ENCODE assay signal across 15 cellular contexts in genomic region chr2:159243521-159243920, GRCh38. TPM values are rescaled to one million over a fixed set of nuclear protein-coding genes. Genes with fewer than 3 reads are reported as not detected.
DNase-seq lines count a peak whose midpoint lies in the region; ATAC-seq and TF ChIP-seq lines count a peak whose summit lies in the region.
"Had no signal": no experiment of that assay in that cellular context is flagged by ENCODE, and none has a peak within 500 bp of the region (broad histone marks: within the 10 kb centered on the region; RNA-seq: fewer than 3 reads in every experiment).

No MANE protein-coding gene starts in this region.

- H3K27ac ChIP-seq in breast epithelium = no peak overlapping the region
- H3K27ac ChIP-seq: 22Rv1, HL-60 had no signal

- intact Hi-C loops in MCF 10A (cut with micrococcal nuclease) = loop anchor here (10.0 kb wide), 1 partner anchor 271 kb away; no protein-coding TSS in a partner anchor
- intact Hi-C loops in breast epithelium (cut with DNase I; ENCODE audit: low total_unique reads) = no loop called here

- TF ChIP-seq CTCF in MCF 10A (IDR thresholded peaks at IDR 0.05; ENCODE audit: unreplicated experiment) = no peak
- TF ChIP-seq CTCF in breast epithelium (IDR thresholded peaks at IDR 0.05) = no peak
- TF ChIP-seq CTCF in epithelial cell of esophagus (IDR thresholded peaks at IDR 0.05; ENCODE audit: insufficient read depth, low read depth, low read length, missing control alignments) = no peak

- ATAC-seq in stimulated activated naive B cell treated with anti-CD40 and anti-IgM and Interleukin-4, amounts not matched to agents 10 μg/mL and 1 μg/mL and 100 μg/mL, for 72 hours (replicated peaks) = no peak
- ATAC-seq in activated naive CD4-positive, alpha-beta T cell treated with anti-CD3 and anti-CD28 coated beads, Interleukin-2, amount 50 U/mL, for 72 hours = no peak
- ATAC-seq: GM12878 had no signal

- peaks cover 5% of the 10 kb centered on the region for H3K9me3 Mint-ChIP-seq in MCF 10A (ENCODE audit: unreplicated experiment)
- peaks cover 0 to 1% of the 10 kb centered on the region in 2 donors for H3K9me3 Mint-ChIP-seq in stimulated activated naive B cell treated with anti-CD40 and anti-IgM and Interleukin-4, amounts not matched to agents 10 μg/mL and 1 μg/mL and 100 μg/mL, for 72 hours
- no peaks in the 10 kb centered on the region for H3K9me3 Mint-ChIP-seq in activated naive CD4-positive, alpha-beta T cell treated with anti-CD3 and anti-CD28 coated beads, Interleukin-2, amount 50 U/mL, for 72 hours

- peaks cover 72% of the 10 kb centered on the region for H3K36me3 Mint-ChIP-seq in MCF 10A (ENCODE audit: insufficient read depth, unreplicated experiment)
- H3K36me3 Mint-ChIP-seq in stimulated activated naive B cell treated with anti-CD40 and anti-IgM and Interleukin-4, amounts not matched to agents 10 μg/mL and 1 μg/mL and 100 μg/mL, for 72 hours = peaks cover 38 to 63% of the 10 kb centered on the region in 2 donors
- peaks cover 12 to 22% of the 10 kb centered on the region in 2 donors for H3K36me3 Mint-ChIP-seq in activated naive CD4-positive, alpha-beta T cell treated with anti-CD3 and anti-CD28 coated beads, Interleukin-2, amount 50 U/mL, for 72 hours

- POLR2A ChIA-PET in MCF 10A (lab: Yijun Ruan, JAX) = no interaction called here

- no peaks in the 10 kb centered on the region for H3K27me3 ChIP-seq in breast epithelium

- H3K27me3 Mint-ChIP-seq in MCF 10A (ENCODE audit: insufficient read depth, unreplicated experiment) = no peaks in the 10 kb centered on the region
- no peaks in the 10 kb centered on the region for H3K27me3 Mint-ChIP-seq in stimulated activated naive B cell treated with anti-CD40 and anti-IgM and Interleukin-4, amounts not matched to agents 10 μg/mL and 1 μg/mL and 100 μg/mL, for 72 hours
- H3K27me3 Mint-ChIP-seq: CD4-positive, CD25-positive, alpha-beta regulatory T cell had no signal

- no peak overlapping the region for H3K27ac Mint-ChIP-seq in MCF 10A (ENCODE audit: low read depth, unreplicated experiment)
- peak overlapping the region; percentile 16 for H3K27ac Mint-ChIP-seq in stimulated activated naive B cell treated with anti-CD40 and anti-IgM and Interleukin-4, amounts not matched to agents 10 μg/mL and 1 μg/mL and 100 μg/mL, for 72 hours
- H3K27ac Mint-ChIP-seq in activated naive CD4-positive, alpha-beta T cell treated with anti-CD3 and anti-CD28 coated beads, Interleukin-2, amount 50 U/mL, for 72 hours = no peak overlapping the region
- H3K27ac Mint-ChIP-seq: CD4-positive, CD25-positive, alpha-beta regulatory T cell; HFFc6 had no signal

- DNase-seq in MCF 10A (ENCODE audit: unreplicated experiment) (peak; percentile 13), breast epithelium (ENCODE audit: low spot score in 2 of 2) (no peak), epithelial cell of esophagus (ENCODE audit: low read depth) (peak; percentile 27), NCI-H1092 (lab: John Stamatoyannopoulos, UW) (no peak), hypothalamus (lab: John Stamatoyannopoulos, UW) (no peak)
- DNase-seq in stimulated activated naive B cell treated with anti-CD40 and anti-IgM and Interleukin-4, amounts not matched to agents 10 μg/mL and 1 μg/mL and 100 μg/mL, for 72 hours = no peak
- no peak for DNase-seq in activated naive CD4-positive, alpha-beta T cell treated with anti-CD3 and anti-CD28 coated beads, Interleukin-2, amount 50 U/mL, for 72 hours (ENCODE audit: low spot score in 2 of 2)
- DNase-seq: CD4-positive, CD25-positive, alpha-beta regulatory T cell; DMS53; HCEC 1CT; HFFc6 had no signal

- no peak for TF ChIP-seq EP300 in Ishikawa (IDR thresholded peaks at IDR 0.05; ENCODE audit: borderline replicate concordance)

- peaks cover 6% of the 10 kb centered on the region for H3K4me1 Mint-ChIP-seq in MCF 10A (ENCODE audit: insufficient read depth, unreplicated experiment)
- H3K4me1 Mint-ChIP-seq in stimulated activated naive B cell treated with anti-CD40 and anti-IgM and Interleukin-4, amounts not matched to agents 10 μg/mL and 1 μg/mL and 100 μg/mL, for 72 hours = no peaks in the 10 kb centered on the region

- no peaks in the 10 kb centered on the region for H3K36me3 ChIP-seq in breast epithelium

- H3K4me3 Mint-ChIP-seq in MCF 10A (ENCODE audit: unreplicated experiment) = no peak overlapping the region
- no peak overlapping the region for H3K4me3 Mint-ChIP-seq in stimulated activated naive B cell treated with anti-CD40 and anti-IgM and Interleukin-4, amounts not matched to agents 10 μg/mL and 1 μg/mL and 100 μg/mL, for 72 hours
- H3K4me3 Mint-ChIP-seq: CD4-positive, CD25-positive, alpha-beta regulatory T cell; HFFc6 had no signal

- H3K4me3 ChIP-seq in breast epithelium (no peak overlapping the region), epithelial cell of esophagus (ENCODE audit: low read length) (no peak overlapping the region)
- H3K4me3 ChIP-seq: GM12878 had no signal

- no peak for TF ChIP-seq POLR2A in breast epithelium (IDR thresholded peaks at IDR 0.05)

- TF ChIP-seq RAD21 in Ishikawa (IDR thresholded peaks at IDR 0.05; ENCODE audit: low read depth) = no peak

- peaks cover 0 to 5% of the 10 kb centered on the region in 2 donors for H3K9me3 ChIP-seq in breast epithelium

- BruUV-seq in MCF 10A (replicated peaks; lab: Mats Ljungman, UMichigan) = no TSS peak

- H3K4me1 ChIP-seq in breast epithelium = no peaks in the 10 kb centered on the region

- CTCF ChIA-PET in MCF 10A (lab: Yijun Ruan, JAX) = interaction anchor here (0.7 kb wide), 1 partner anchor 968 kb away, joined by 4 read pairs; no protein-coding TSS in a partner anchor

TF ChIP-seq in Ishikawa, 13 proteins besides CTCF, POLR2A, EP300 and RAD21:
- TF ChIP-seq EGR1 (IDR thresholded peaks at IDR 0.05) (no peak), TEAD4 (IDR thresholded peaks at IDR 0.05) (peak; percentile 74)

RNA-seq across cellular contexts. Expression of gene WDSUB1, which starts 43.0 kb away (rescaled TPM):
- total RNA-seq in MCF 10A (2022) (6.5 and 7.3 TPM in 2 replicates), breast epithelium (10 to 100 TPM in 1 of 3 donors, 1 to 10 TPM in 2; 8.2 to 14.3 (median 8.8) TPM)
- total RNA-seq in activated naive CD4-positive, alpha-beta T cell treated with anti-CD3 and anti-CD28 coated beads, Interleukin-2, amount 50 U/mL, for 72 hours = 10 to 100 TPM in 1 of 2 donors, 1 to 10 TPM in 1; 7.7 to 10.3 TPM

Comparison
In these comparisons a context has a peak if more than half of its experiments do, and no peak if none do; other contexts are left out.
1. DNase-seq: peak in MCF 10A (single experiment) and epithelial cell of esophagus (single experiment); none in breast epithelium (0 of 2), stimulated activated naive B cell treated with anti-CD40 and anti-IgM and Interleukin-4, amounts not matched to agents 10 μg/mL and 1 μg/mL and 100 μg/mL, for 72 hours (single experiment), NCI-H1092 (single experiment), activated naive CD4-positive, alpha-beta T cell treated with anti-CD3 and anti-CD28 coated beads, Interleukin-2, amount 50 U/mL, for 72 hours (0 of 2) and hypothalamus (0 of 51).